1 cellular context compared by ENCODE assay signal in genomic region chrX:53321943-53322497, GRCh38.
TF ChIP-seq lines count a peak whose summit lies in the region.

No MANE protein-coding gene starts in this region.

TF ChIP-seq in GM23338, 12 proteins besides CTCF, POLR2A, EP300 and RAD21 (continued from another document):
- TF ChIP-seq ZNF462 (CRISPR knock-in tag; IDR thresholded peaks at IDR 0.05) (no peak), ETS1 (IDR thresholded peaks at IDR 0.05) (no peak), EZH2phosphoT487 (IDR thresholded peaks at IDR 0.05; ENCODE audit: unreplicated experiment) (no peak), REST (IDR thresholded peaks at IDR 0.05; ENCODE audit: unreplicated experiment) (no peak), JUNB (IDR thresholded peaks at IDR 0.05; ENCODE audit: unreplicated experiment) (no peak)
